Comparison of ENCODE assay signal across 12 cellular contexts in the genomic region with DNA sequence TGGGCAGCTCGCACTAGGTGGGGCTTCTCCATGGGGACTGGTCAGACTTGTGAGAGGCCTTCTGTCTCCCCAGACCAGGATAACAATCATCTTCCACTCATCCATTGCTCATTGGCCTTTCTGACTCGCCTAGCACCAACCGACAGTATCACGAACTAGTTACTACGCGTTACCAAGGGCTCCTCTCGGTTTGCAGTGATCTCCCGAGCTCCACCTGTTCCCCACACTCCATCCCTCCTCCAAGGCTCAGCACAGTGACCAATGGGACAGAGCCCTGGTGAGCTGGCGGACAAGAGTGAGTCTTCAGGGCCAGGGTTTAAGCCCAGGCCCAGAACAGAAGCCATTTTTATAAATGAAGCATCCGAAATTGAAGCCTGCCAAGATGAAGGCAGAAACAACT. TPM values are rescaled to one million over a fixed set of nuclear protein-coding genes. Genes with fewer than 3 reads are reported as not detected.
DNase-seq lines count a peak whose midpoint lies in the region; ATAC-seq, FAIRE-seq and TF ChIP-seq lines count a peak whose summit lies in the region.
"Had no signal": no experiment of that assay in that cellular context is flagged by ENCODE, and none has a peak within 500 bp of the region (broad histone marks: within the 10 kb centered on the region; RNA-seq: fewer than 3 reads in every experiment).

No MANE protein-coding gene starts in this region.

- H3K4me3 ChIP-seq in bronchial epithelial cell (ENCODE audit: low read depth, low read length) (no peak overlapping the region), lower lobe of right lung (no peak overlapping the region), thyroid gland (replicated peaks in 1 of 3) (no peak overlapping the region)
- H3K4me3 ChIP-seq: Peyer's patch had no signal

- DNase-seq in HFFc6 (peak; percentile 57), bronchial epithelial cell (ENCODE audit: low read depth) (peak; percentile 77), lower lobe of right lung (no peak), thyroid gland (peak in 1 of 2 donors; percentile 32), NCI-H82 (lab: John Stamatoyannopoulos, UW) (no peak), SIG-M5 treated with dmso at 0.1 percent for 504 hours (lab: John Stamatoyannopoulos, UW; ENCODE audit: unreplicated experiment) (no peak)
- DNase-seq in activated CD4-positive, CD25-positive, alpha-beta regulatory T cell (lab: John Stamatoyannopoulos, UW): no peak
- DNase-seq: activated B cell treated with CpG ODN at 0.5 μM for 24 hours; NCI-H2081; stimulated activated CD4-positive, alpha-beta T cell treated with anti-CD3 and anti-CD28 coated beads, Interleukin-1b, Interleukin-23, amount 100 ng/mL, for 48 hours; stimulated activated naive CD8-positive, alpha-beta T cell treated with anti-CD3 and anti-CD28 coated beads, Interleukin-15, amount 100 ng/mL, for 72 hours had no signal

- intact Hi-C loops in lower lobe of right lung (cut with DNase I): no loop called here
- intact Hi-C loops in thyroid gland (cut with DNase I): no loop called here

- H3K36me3 Mint-ChIP-seq in HFFc6 (ENCODE audit: low read depth): no peaks in the 10 kb centered on the region

- H3K9me3 ChIP-seq in lower lobe of right lung (no peaks in the 10 kb centered on the region), thyroid gland (no peaks in the 10 kb centered on the region)
- H3K9me3 ChIP-seq: Peyer's patch had no signal

- H3K36me3 ChIP-seq in bronchial epithelial cell (ENCODE audit: control insufficient read depth, insufficient read depth, low read length) (no peaks in the 10 kb centered on the region), lower lobe of right lung (no peaks in the 10 kb centered on the region), thyroid gland (no peaks in the 10 kb centered on the region)
- H3K36me3 ChIP-seq: Peyer's patch had no signal

- H3K4me3 Mint-ChIP-seq in HFFc6: peak overlapping the region; percentile 84
- H3K4me3 Mint-ChIP-seq: stimulated activated naive CD8-positive, alpha-beta T cell treated with anti-CD3 and anti-CD28 coated beads, Interleukin-15, amount 100 ng/mL, for 72 hours had no signal

- TF ChIP-seq POLR2A in thyroid gland (IDR thresholded peaks at IDR 0.05): no peak

- no peak for TF ChIP-seq CTCF in HFFc6 (IDR thresholded peaks at IDR 0.05)
- TF ChIP-seq CTCF in bronchial epithelial cell (IDR thresholded peaks at IDR 0.05; ENCODE audit: insufficient read depth, low read length, severe bottlenecking): no peak
- no peak for TF ChIP-seq CTCF in lower lobe of right lung (IDR thresholded peaks at IDR 0.05)
- TF ChIP-seq CTCF in thyroid gland (IDR thresholded peaks at IDR 0.05): no peak

- H3K4me1 ChIP-seq in lower lobe of right lung: peaks cover 46% of the 10 kb centered on the region
- peaks cover 44 to 98% of the 10 kb centered on the region in 2 donors for H3K4me1 ChIP-seq in thyroid gland

- H3K27ac ChIP-seq in lower lobe of right lung (peak overlapping the region; percentile 31), thyroid gland (peak overlapping the region; percentile 77 to 89 (median 87))

- H3K27me3 Mint-ChIP-seq in HFFc6 (ENCODE audit: insufficient read depth): peaks cover 3% of the 10 kb centered on the region; the same call in 1 of the 2 replicates
- H3K27me3 Mint-ChIP-seq: activated B cell treated with CpG ODN at 0.5 μM for 24 hours had no signal

- no peak for ATAC-seq in lower lobe of right lung
- ATAC-seq: stimulated activated naive CD8-positive, alpha-beta T cell treated with anti-CD3 and anti-CD28 coated beads, Interleukin-15, amount 100 ng/mL, for 72 hours had no signal

- H3K9me3 Mint-ChIP-seq in HFFc6: no peaks in the 10 kb centered on the region
- H3K9me3 Mint-ChIP-seq: activated B cell treated with CpG ODN at 0.5 μM for 24 hours; stimulated activated naive CD8-positive, alpha-beta T cell treated with anti-CD3 and anti-CD28 coated beads, Interleukin-15, amount 100 ng/mL, for 72 hours had no signal

- H3K27me3 ChIP-seq in bronchial epithelial cell (ENCODE audit: control insufficient read depth, insufficient read depth, low read length): no peaks in the 10 kb centered on the region
- H3K27me3 ChIP-seq in lower lobe of right lung (ENCODE audit: low read depth): no peaks in the 10 kb centered on the region
- no peaks in the 10 kb centered on the region for H3K27me3 ChIP-seq in thyroid gland
- H3K27me3 ChIP-seq: Peyer's patch had no signal

- FAIRE-seq in bronchial epithelial cell (lab: Jason Lieb, UNC): peak; percentile 83

- 62 to 82% methylated on average over 9 to 10 of the region's 10 CpGs for WGBS in thyroid gland, 2 donors

- peak overlapping the region; percentile 100 for H3K27ac Mint-ChIP-seq in HFFc6

- peaks cover 77% of the 10 kb centered on the region for H3K4me1 Mint-ChIP-seq in HFFc6 (ENCODE audit: low read depth)

RNA-seq across cellular contexts. Expression of gene SMAD7, which starts 42.8 kb away (rescaled TPM):
- 10 to 100 TPM; 29.6 to 35.8 (median 30.7) TPM for total RNA-seq in HFFc6 (2021; fragmentation: NEBNext Ultra II Directional; extraction: Animal tissue kit (Norgen Biotek cat#: 25700))
- 11.5 and 19.2 TPM in 2 replicates for total RNA-seq in bronchial epithelial cell
- total RNA-seq in lower lobe of right lung: 63.4 TPM
- total RNA-seq in thyroid gland: 10 to 100 TPM; 40.1 to 69.3 (median 59.2) TPM

Comparison
In these comparisons a context has a peak if more than half of its experiments do, and no peak if none do; other contexts are left out.
1. DNase-seq: peak in HFFc6 (single experiment) and bronchial epithelial cell (single experiment); none in lower lobe of right lung (single experiment), activated CD4-positive, CD25-positive, alpha-beta regulatory T cell (0 of 4), NCI-H82 (single experiment) and SIG-M5 treated with dmso at 0.1 percent for 504 hours (single experiment).